In the genomic region with DNA sequence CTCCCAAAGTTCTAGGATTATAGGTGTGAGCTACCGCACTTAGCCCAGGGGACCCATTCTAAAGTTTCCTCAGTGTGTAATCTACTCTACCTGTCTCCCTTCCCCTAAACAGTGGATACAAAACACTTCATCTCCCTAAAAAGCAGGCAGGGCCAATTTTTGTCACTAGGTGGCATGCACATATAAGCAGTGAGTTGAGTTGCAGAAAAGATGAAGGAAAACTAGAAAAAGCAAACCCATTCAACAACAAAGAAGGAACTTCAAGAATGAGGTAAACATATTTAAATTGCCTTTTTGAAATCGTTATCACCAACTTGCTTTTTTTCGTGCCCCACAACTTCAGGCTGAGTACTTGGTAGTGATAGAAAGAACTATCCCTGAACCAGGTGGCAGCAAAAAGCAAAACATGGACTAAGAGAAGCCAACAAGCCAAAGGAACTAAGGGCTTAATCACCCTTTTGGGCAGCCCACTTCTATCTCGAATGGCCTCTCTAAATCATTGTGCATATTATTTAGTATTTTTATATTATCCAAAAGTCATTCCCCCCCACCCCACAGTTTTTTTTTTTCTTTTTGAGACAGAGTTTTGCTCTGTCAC, we compare ENCODE assay signal across 8 cellular contexts. TPM values are rescaled to one million over a fixed set of nuclear protein-coding genes. Genes with fewer than 3 reads are reported as not detected.
DNase-seq lines count a peak whose midpoint lies in the region; ATAC-seq lines count a peak whose summit lies in the region.

No MANE protein-coding gene starts in this region.

- H3K36me3 Mint-ChIP-seq in activated naive CD4-positive, alpha-beta T cell treated with anti-CD3 and anti-CD28 coated beads, Interleukin-2, amount 50 U/mL, for 72 hours = no peaks in the 10 kb centered on the region

- no peaks in the 10 kb centered on the region for H3K9me3 Mint-ChIP-seq in activated naive CD4-positive, alpha-beta T cell treated with anti-CD3 and anti-CD28 coated beads, Interleukin-2, amount 50 U/mL, for 72 hours

- H3K27ac Mint-ChIP-seq in activated naive CD4-positive, alpha-beta T cell treated with anti-CD3 and anti-CD28 coated beads, Interleukin-2, amount 50 U/mL, for 72 hours = no peak overlapping the region

- DNase-seq in A172 (ENCODE audit: low spot score) (peak; percentile 58), EH (ENCODE audit: low read depth) (peak; percentile 68), NCI-H748 (lab: John Stamatoyannopoulos, UW; ENCODE audit: unreplicated experiment) (peak; percentile 55), hippocampal formation (lab: John Stamatoyannopoulos, UW) (peak; percentile 8 to 60)
- peak in 1 of 2 donors; percentile 33 for DNase-seq in activated naive CD4-positive, alpha-beta T cell treated with anti-CD3 and anti-CD28 coated beads, Interleukin-2, amount 50 U/mL, for 72 hours (ENCODE audit: low spot score in 2 of 2)
- DNase-seq in stimulated activated CD4-positive, alpha-beta T cell treated with anti-CD3 and anti-CD28 coated beads, Interleukin-1b, Interleukin-23, amount 100 ng/mL, for 48 hours = peak; percentile 10

- ATAC-seq in HG03280 (IDR thresholded peaks at IDR 0.05; ENCODE audit: unreplicated experiment) = peak; percentile 79
- ATAC-seq in activated naive CD4-positive, alpha-beta T cell treated with anti-CD3 and anti-CD28 coated beads, Interleukin-2, amount 50 U/mL, for 72 hours = peak; percentile 39 to 68
- ATAC-seq in GM21786 (IDR thresholded peaks at IDR 0.05; ENCODE audit: unreplicated experiment) = no peak

RNA-seq across cellular contexts. Expression of gene ALDH9A1, which starts 19.7 kb away (rescaled TPM):
- total RNA-seq in A172 (2014; rRNA removed; shearing (Covaris generic)) = 89.2 and 96.5 TPM in 2 replicates
- total RNA-seq in activated naive CD4-positive, alpha-beta T cell treated with anti-CD3 and anti-CD28 coated beads, Interleukin-2, amount 50 U/mL, for 72 hours = 10 to 100 TPM; 23.9 to 31.6 TPM

RNA-seq across cellular contexts. Expression of gene TMCO1, which starts 50.7 kb away (rescaled TPM):
- total RNA-seq in A172 (2014; rRNA removed; shearing (Covaris generic)) = 226 and 266 TPM in 2 replicates
- total RNA-seq in activated naive CD4-positive, alpha-beta T cell treated with anti-CD3 and anti-CD28 coated beads, Interleukin-2, amount 50 U/mL, for 72 hours = 10 to 100 TPM; 58.1 to 72.0 TPM
